In the genomic region with DNA sequence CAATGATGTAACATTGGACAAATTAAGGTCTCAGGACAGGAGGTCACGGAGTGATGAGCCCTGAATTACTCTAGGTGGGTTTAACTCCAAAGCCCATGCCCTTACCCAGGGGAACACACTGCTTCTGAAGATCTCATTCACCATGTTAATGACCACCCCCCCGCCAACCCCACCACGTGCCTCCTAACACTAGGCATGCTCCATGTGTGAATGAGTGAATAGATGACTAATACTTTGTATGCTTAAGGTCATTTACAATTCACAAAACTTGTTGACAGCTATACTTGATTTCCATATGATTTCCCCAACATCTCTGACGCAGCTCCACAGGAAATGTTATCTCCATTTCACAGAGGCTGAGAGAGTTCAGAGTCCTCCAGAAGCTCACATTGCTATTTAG, we compare ENCODE assay signal across 8 cellular contexts.
DNase-seq lines count a peak whose midpoint lies in the region; ATAC-seq and TF ChIP-seq lines count a peak whose summit lies in the region.
"Not testable (repeated sequence)": the region's sequence is repeated elsewhere in the genome, so short reads cannot be mapped to it uniquely, and the experiment has no call there.

No MANE protein-coding gene starts in this region.

- not testable (repeated sequence) for H3K27me3 ChIP-seq in SJCRH30, right lobe of liver, upper lobe of right lung

- ATAC-seq in right lobe of liver (peak in 1 of 4 donors; percentile 20), upper lobe of right lung (peak; percentile 56)

- not testable (repeated sequence) for H3K36me3 ChIP-seq in HEK293 (ENCODE audit: control insufficient read depth in 2 of 2, insufficient read depth in 1 of 2, low read length in 2 of 2); SJCRH30; right lobe of liver; upper lobe of right lung

- DNase-seq in SJCRH30 (peak; percentile 1 to 3), choroid plexus epithelial cell (ENCODE audit: low read depth) (peak; percentile 68), glutamatergic neuron (peak; percentile 14), right lobe of liver (peak in 2 of 3 donors; percentile 12 to 33), pulmonary artery endothelial cell (ENCODE audit: low read depth, low spot score) (peak; percentile 10), upper lobe of right lung (peak; percentile 44)
- DNase-seq in activated T-cell treated with anti-CD3 and anti-CD28 coated beads, Interleukin-2, amount 50 U/mL, for 24 hours, result peak; percentile 14

- not testable (repeated sequence) for H3K4me1 ChIP-seq in HEK293 (ENCODE audit: control insufficient read depth, insufficient read depth, low read length); SJCRH30; right lobe of liver; upper lobe of right lung

- H3K4me3 Mint-ChIP-seq in activated T-cell treated with anti-CD3 and anti-CD28 coated beads, Interleukin-2, amount 50 U/mL, for 24 hours; glutamatergic neuron (ENCODE audit: unreplicated experiment): not testable (repeated sequence)

- H3K27ac Mint-ChIP-seq in activated T-cell treated with anti-CD3 and anti-CD28 coated beads, Interleukin-2, amount 50 U/mL, for 24 hours; glutamatergic neuron (ENCODE audit: unreplicated experiment): not testable (repeated sequence)

- WGBS in right lobe of liver (ENCODE audit: insufficient coverage, low coverage, low lambda C conversion rate, missing lambda C conversion rate), result 66% methylated on average over 3 of the region's 4 CpGs

- not testable (repeated sequence) for H3K4me3 ChIP-seq in HEK293 (ENCODE audit: low read depth, low read length); SJCRH30; choroid plexus epithelial cell (ENCODE audit: low read depth, low read length); right lobe of liver; upper lobe of right lung

- TF ChIP-seq POLR2A in right lobe of liver (IDR thresholded peaks at IDR 0.05), result not testable (repeated sequence)

- H3K36me3 Mint-ChIP-seq in activated T-cell treated with anti-CD3 and anti-CD28 coated beads, Interleukin-2, amount 50 U/mL, for 24 hours (ENCODE audit: low read depth); glutamatergic neuron (ENCODE audit: unreplicated experiment): not testable (repeated sequence)

- CTCF ChIA-PET in HEK293 (lab: Yijun Ruan, JAX), result not testable (repeated sequence)

- H3K9me3 ChIP-seq in HEK293 (ENCODE audit: control insufficient read depth, insufficient read depth, low read depth, low read length); SJCRH30 (replicated peaks); right lobe of liver; upper lobe of right lung: not testable (repeated sequence)

- H3K4me1 Mint-ChIP-seq in activated T-cell treated with anti-CD3 and anti-CD28 coated beads, Interleukin-2, amount 50 U/mL, for 24 hours (ENCODE audit: low read depth); glutamatergic neuron (ENCODE audit: low read depth, unreplicated experiment): not testable (repeated sequence)

- not testable (repeated sequence) for H3K9me3 Mint-ChIP-seq in activated T-cell treated with anti-CD3 and anti-CD28 coated beads, Interleukin-2, amount 50 U/mL, for 24 hours; glutamatergic neuron (ENCODE audit: unreplicated experiment)

- H3K27me3 Mint-ChIP-seq in activated T-cell treated with anti-CD3 and anti-CD28 coated beads, Interleukin-2, amount 50 U/mL, for 24 hours; glutamatergic neuron (ENCODE audit: unreplicated experiment): not testable (repeated sequence)

- not testable (repeated sequence) for H3K27ac ChIP-seq in HEK293 (ENCODE audit: extremely low read depth, low read depth, low read length); SJCRH30; right lobe of liver; upper lobe of right lung

- POLR2A ChIA-PET in HEK293 (lab: Yijun Ruan, JAX), result not testable (repeated sequence)

- intact Hi-C loops in right lobe of liver (cut with DNase I); upper lobe of right lung (cut with DNase I): not testable (repeated sequence)

- not testable (repeated sequence) for TF ChIP-seq CTCF in HEK293 (tag by site-specific recombination; IDR thresholded peaks at IDR 0.05); choroid plexus epithelial cell (conservative IDR thresholded peaks at IDR 0.05; ENCODE audit: low read depth, low read length); glutamatergic neuron (IDR thresholded peaks at IDR 0.05; ENCODE audit: partially characterized antibody, unreplicated experiment); right lobe of liver (IDR thresholded peaks at IDR 0.05); upper lobe of right lung (IDR thresholded peaks at IDR 0.05)

TF ChIP-seq in HEK293, 187 proteins besides CTCF, POLR2A, EP300 and RAD21 (continues in another document):
- TF ChIP-seq SP3 (tag by site-specific recombination; IDR thresholded peaks at IDR 0.05) (0 out of 2 replicates have a peak, but pooled peaks have one; percentile 18), ZNF629 (tag by site-specific recombination; IDR thresholded peaks at IDR 0.05) (peak; percentile 88), SCRT2 (tag by site-specific recombination; IDR thresholded peaks at IDR 0.05) (0 out of 2 replicates have a peak, but pooled peaks have one; percentile 41), ZNF394 (tag by site-specific recombination; IDR thresholded peaks at IDR 0.05; ENCODE audit: borderline replicate concordance) (peak; percentile 49; the same call in 1 of the 2 replicates), OSR2 (tag by site-specific recombination; IDR thresholded peaks at IDR 0.05) (peak; percentile 40), ZEB2 (tag by site-specific recombination; IDR thresholded peaks at IDR 0.05) (0 out of 2 replicates have a peak, but pooled peaks have one; percentile 49), ZNF366 (tag by site-specific recombination; conservative IDR thresholded peaks at IDR 0.05) (peak; percentile 39; the same call in 1 of the 2 replicates), ZNF24 (tag by site-specific recombination; IDR thresholded peaks at IDR 0.05) (peak; percentile 57; the same call in 1 of the 2 replicates)
- TF ChIP-seq, protein P1, sequence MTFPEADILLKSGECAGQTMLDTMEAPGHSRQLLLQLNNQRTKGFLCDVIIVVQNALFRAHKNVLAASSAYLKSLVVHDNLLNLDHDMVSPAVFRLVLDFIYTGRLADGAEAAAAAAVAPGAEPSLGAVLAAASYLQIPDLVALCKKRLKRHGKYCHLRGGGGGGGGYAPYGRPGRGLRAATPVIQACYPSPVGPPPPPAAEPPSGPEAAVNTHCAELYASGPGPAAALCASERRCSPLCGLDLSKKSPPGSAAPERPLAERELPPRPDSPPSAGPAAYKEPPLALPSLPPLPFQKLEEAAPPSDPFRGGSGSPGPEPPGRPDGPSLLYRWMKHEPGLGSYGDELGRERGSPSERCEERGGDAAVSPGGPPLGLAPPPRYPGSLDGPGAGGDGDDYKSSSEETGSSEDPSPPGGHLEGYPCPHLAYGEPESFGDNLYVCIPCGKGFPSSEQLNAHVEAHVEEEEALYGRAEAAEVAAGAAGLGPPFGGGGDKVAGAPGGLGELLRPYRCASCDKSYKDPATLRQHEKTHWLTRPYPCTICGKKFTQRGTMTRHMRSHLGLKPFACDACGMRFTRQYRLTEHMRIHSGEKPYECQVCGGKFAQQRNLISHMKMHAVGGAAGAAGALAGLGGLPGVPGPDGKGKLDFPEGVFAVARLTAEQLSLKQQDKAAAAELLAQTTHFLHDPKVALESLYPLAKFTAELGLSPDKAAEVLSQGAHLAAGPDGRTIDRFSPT (tag by site-specific recombination; IDR thresholded peaks at IDR 0.05), result 0 out of 2 replicates have a peak, but pooled peaks have one; percentile 65
- TF ChIP-seq, protein P2, sequence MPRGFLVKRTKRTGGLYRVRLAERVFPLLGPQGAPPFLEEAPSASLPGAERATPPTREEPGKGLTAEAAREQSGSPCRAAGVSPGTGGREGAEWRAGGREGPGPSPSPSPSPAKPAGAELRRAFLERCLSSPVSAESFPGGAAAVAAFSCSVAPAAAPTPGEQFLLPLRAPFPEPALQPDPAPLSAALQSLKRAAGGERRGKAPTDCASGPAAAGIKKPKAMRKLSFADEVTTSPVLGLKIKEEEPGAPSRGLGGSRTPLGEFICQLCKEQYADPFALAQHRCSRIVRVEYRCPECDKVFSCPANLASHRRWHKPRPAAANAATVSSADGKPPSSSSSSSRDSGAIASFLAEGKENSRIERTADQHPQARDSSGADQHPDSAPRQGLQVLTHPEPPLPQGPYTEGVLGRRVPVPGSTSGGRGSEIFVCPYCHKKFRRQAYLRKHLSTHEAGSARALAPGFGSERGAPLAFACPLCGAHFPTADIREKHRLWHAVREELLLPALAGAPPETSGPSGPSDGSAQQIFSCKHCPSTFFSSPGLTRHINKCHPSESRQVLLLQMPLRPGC (tag by site-specific recombination; IDR thresholded peaks at IDR 0.05), result peak; percentile 45; the same call in 1 of the 2 replicates
- TF ChIP-seq, protein P3, sequence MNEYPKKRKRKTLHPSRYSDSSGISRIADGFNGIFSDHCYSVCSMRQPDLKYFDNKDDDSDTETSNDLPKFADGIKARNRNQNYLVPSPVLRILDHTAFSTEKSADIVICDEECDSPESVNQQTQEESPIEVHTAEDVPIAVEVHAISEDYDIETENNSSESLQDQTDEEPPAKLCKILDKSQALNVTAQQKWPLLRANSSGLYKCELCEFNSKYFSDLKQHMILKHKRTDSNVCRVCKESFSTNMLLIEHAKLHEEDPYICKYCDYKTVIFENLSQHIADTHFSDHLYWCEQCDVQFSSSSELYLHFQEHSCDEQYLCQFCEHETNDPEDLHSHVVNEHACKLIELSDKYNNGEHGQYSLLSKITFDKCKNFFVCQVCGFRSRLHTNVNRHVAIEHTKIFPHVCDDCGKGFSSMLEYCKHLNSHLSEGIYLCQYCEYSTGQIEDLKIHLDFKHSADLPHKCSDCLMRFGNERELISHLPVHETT (tag by site-specific recombination; IDR thresholded peaks at IDR 0.05), result peak; percentile 86; the same call in 1 of the 2 replicates

Comparison
In these comparisons a context has a peak if more than half of its experiments do, and no peak if none do; other contexts are left out.
1. DNase-seq: peak in every context shown above with its lines; median percentile 68 in choroid plexus epithelial cell; 44 in upper lobe of right lung; 22 in right lobe of liver; 14 in activated T-cell treated with anti-CD3 and anti-CD28 coated beads, Interleukin-2, amount 50 U/mL, for 24 hours; 14 in glutamatergic neuron; 10 in pulmonary artery endothelial cell; 2 in SJCRH30.